Comparison of ENCODE assay signal across 8 cellular contexts in the genomic region with DNA sequence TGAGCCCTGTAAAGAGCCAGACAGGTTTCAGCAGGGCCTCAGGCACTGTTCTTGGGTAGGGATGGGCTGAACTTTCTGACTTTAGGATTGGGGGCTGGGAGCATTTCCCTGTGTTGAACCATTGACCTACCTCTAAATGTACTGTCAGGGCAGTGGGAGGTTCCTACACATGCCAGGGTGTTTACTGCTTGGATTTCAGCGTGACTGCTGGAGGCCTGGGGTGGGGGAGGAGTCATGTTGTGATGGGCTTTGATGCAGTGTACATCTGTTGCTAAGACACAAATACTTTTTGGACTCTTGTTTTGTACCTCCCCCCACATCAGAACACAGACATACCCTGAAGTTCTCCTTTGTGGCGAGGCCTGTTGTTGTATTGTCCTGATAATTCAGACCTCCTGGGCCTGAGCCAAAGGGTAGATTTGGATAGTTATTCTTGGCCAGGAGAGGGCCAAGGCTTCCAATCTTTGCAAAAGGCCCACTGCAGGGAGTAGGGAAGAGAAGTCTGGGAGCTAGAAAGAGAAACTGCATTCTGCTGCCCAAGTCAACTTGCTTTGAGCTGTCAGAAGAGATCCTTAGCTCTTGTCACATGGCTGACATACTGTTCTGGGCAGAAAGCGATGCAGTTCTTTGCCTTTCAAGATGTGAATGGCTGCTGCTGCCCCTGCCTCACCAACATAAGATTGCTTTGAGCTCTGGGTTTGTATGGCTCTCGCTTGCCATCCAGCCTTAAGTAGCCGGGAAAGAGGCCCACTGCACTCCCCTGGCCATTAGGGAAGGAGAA. TPM values are rescaled to one million over a fixed set of nuclear protein-coding genes. Genes with fewer than 3 reads are reported as not detected.
DNase-seq lines count a peak whose midpoint lies in the region; ATAC-seq and TF ChIP-seq lines count a peak whose summit lies in the region.

No MANE protein-coding gene starts in this region.

- H3K27ac Mint-ChIP-seq in endothelial cell (ENCODE audit: unreplicated experiment): peak overlapping the region; percentile 89

- H3K36me3 ChIP-seq in muscle layer of colon (ENCODE audit: insufficient read depth, low read length): peaks cover 23% of the 10 kb centered on the region

- H3K4me1 ChIP-seq in muscle layer of colon (ENCODE audit: insufficient read depth, low read length): peaks cover 70% of the 10 kb centered on the region

- H3K4me3 Mint-ChIP-seq in endothelial cell (ENCODE audit: unreplicated experiment): peak overlapping the region; percentile 76

- H3K4me1 Mint-ChIP-seq in endothelial cell (ENCODE audit: unreplicated experiment): peaks cover 72% of the 10 kb centered on the region

- peaks cover 51% of the 10 kb centered on the region for H3K36me3 Mint-ChIP-seq in endothelial cell (ENCODE audit: low read depth, unreplicated experiment)

- no peak for TF ChIP-seq CTCF in endothelial cell (IDR thresholded peaks at IDR 0.05; ENCODE audit: unreplicated experiment)

- H3K9me3 Mint-ChIP-seq in endothelial cell (ENCODE audit: unreplicated experiment): no peaks in the 10 kb centered on the region

- in situ Hi-C loops in G401 (cut with HindIII; ENCODE audit: low sequenced_read_pairs): no loop called here

- H3K9ac ChIP-seq in muscle layer of colon (ENCODE audit: low read length): peak overlapping the region; percentile 4

- peak overlapping the region; percentile 76 for H3K27ac ChIP-seq in muscle layer of colon (ENCODE audit: low read depth, low read length)

- H3K4me3 ChIP-seq in muscle layer of colon (ENCODE audit: low read depth in 1 of 2, low read length in 2 of 2): peak overlapping the region in 1 of 2 donors; percentile 46

- ATAC-seq in GM19324 (IDR thresholded peaks at IDR 0.05; ENCODE audit: low FRiP score, unreplicated experiment) (no peak), GM21786 (IDR thresholded peaks at IDR 0.05; ENCODE audit: unreplicated experiment) (no peak)

- peaks cover 18% of the 10 kb centered on the region for H3K27me3 Mint-ChIP-seq in endothelial cell (ENCODE audit: unreplicated experiment)

- H3K9me3 ChIP-seq in muscle layer of colon (ENCODE audit: low read length): no peaks in the 10 kb centered on the region

- H3K27me3 ChIP-seq in muscle layer of colon (ENCODE audit: control insufficient read depth in 1 of 2, insufficient read depth in 2 of 2, low read length in 2 of 2): no peaks in the 10 kb centered on the region

- DNase-seq in G401 (ENCODE audit: low spot score): peak; percentile 34
- peak; percentile 75 for DNase-seq in RPMI7951 (ENCODE audit: low read depth)
- no peak for DNase-seq in endothelial cell (ENCODE audit: low spot score)
- DNase-seq in NCI-H345 treated with DMSO at 0.1 percent for 48 hours (lab: John Stamatoyannopoulos, UW; ENCODE audit: unreplicated experiment): no peak
- DNase-seq in NCI-H526 treated with DMSO at 0.1 percent for 48 hours (lab: John Stamatoyannopoulos, UW): no peak

RNA-seq across cellular contexts. Expression of a gene that starts 3.7 kb away (rescaled TPM):
- 19.5 and 21.3 TPM in 2 replicates for total RNA-seq in G401 (2014; rRNA removed; shearing (Covaris generic))
- 28.4 and 35.2 TPM in 2 replicates for total RNA-seq in RPMI7951 (2014; rRNA removed; shearing (Covaris generic))
- 243 TPM for total RNA-seq in endothelial cell (ENCODE audit: unreplicated experiment)

RNA-seq across cellular contexts. Expression of a gene that starts 14.3 kb away (rescaled TPM):
- not detected in 2 replicates for total RNA-seq in G401 (2014; rRNA removed; shearing (Covaris generic))
- total RNA-seq in RPMI7951 (2014; rRNA removed; shearing (Covaris generic)): 40.3 and 41.7 TPM in 2 replicates
- total RNA-seq in endothelial cell (ENCODE audit: unreplicated experiment): not detected

RNA-seq across cellular contexts. Expression of a gene that starts 49.4 kb away (rescaled TPM):
- 54.5 and 65.0 TPM in 2 replicates for total RNA-seq in G401 (2014; rRNA removed; shearing (Covaris generic))
- 53.5 and 64.6 TPM in 2 replicates for total RNA-seq in RPMI7951 (2014; rRNA removed; shearing (Covaris generic))
- 91.1 TPM for total RNA-seq in endothelial cell (ENCODE audit: unreplicated experiment)

RNA-seq across cellular contexts. Expression of a gene that starts 55.7 kb away (rescaled TPM):
- total RNA-seq in G401 (2014; rRNA removed; shearing (Covaris generic)): 22.5 and 25.2 TPM in 2 replicates
- total RNA-seq in RPMI7951 (2014; rRNA removed; shearing (Covaris generic)): 6.4 and 10.4 TPM in 2 replicates
- total RNA-seq in endothelial cell (ENCODE audit: unreplicated experiment): 16.6 TPM

Comparison
In these comparisons a context has a peak if more than half of its experiments do, and no peak if none do; other contexts are left out.
1. DNase-seq: peak in G401 (single experiment) and RPMI7951 (single experiment); none in endothelial cell (single experiment), NCI-H345 treated with DMSO at 0.1 percent for 48 hours (single experiment) and NCI-H526 treated with DMSO at 0.1 percent for 48 hours (single experiment).
2. RNA of a gene that starts 14.3 kb away (total RNA-seq): 40.3 to 41.7 TPM in RPMI7951; not detected in endothelial cell (single experiment) and not detected in G401; every median in the first group is over 10 times any median in the second.